1 cellular context compared by ENCODE assay signal in the genomic region with DNA sequence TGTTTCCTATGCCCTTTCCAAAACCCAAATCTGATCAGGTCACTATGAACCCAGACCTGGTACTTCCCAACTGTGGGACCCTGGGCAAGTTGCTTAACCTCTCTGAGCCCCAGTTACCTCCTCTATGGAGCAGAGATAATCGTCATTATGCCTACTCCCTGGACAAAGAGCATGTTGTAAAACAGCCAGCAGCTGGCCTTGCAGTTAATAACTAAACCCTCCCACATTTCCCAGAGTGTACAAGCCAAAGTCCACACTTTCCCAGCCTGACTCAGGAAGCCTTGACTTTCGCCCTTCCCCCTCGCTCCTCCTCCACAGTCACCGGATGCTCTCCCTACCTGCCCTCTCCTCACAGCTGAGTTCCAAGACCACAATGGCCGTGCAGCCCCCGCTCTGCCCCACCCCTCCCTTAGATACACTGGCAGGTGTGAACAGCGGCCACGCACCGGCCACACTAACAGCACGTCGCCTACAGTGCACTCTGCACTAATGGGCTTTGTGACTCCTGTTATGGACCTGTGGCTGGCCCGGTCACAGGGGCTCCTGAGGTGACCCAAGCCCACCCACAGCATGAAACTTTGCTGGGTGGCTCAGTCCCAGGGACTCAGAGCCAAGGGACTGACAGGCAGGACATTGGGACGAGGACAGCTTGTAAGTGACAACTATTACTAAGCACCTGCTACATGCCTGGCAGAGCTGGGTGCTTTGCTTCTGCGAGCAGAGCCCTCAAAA.
TF ChIP-seq lines count a peak whose summit lies in the region.

No MANE protein-coding gene starts in this region.

TF ChIP-seq in HepG2, 621 proteins besides CTCF, POLR2A, EP300 and RAD21 (continued from another document and continues in another):
- TF ChIP-seq, protein P1, sequence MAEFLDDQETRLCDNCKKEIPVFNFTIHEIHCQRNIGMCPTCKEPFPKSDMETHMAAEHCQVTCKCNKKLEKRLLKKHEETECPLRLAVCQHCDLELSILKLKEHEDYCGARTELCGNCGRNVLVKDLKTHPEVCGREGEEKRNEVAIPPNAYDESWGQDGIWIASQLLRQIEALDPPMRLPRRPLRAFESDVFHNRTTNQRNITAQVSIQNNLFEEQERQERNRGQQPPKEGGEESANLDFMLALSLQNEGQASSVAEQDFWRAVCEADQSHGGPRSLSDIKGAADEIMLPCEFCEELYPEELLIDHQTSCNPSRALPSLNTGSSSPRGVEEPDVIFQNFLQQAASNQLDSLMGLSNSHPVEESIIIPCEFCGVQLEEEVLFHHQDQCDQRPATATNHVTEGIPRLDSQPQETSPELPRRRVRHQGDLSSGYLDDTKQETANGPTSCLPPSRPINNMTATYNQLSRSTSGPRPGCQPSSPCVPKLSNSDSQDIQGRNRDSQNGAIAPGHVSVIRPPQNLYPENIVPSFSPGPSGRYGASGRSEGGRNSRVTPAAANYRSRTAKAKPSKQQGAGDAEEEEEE (CRISPR knock-in tag; IDR thresholded peaks at IDR 0.05; ENCODE audit: borderline replicate concordance): peak; percentile 83; the same call in 1 of the 2 replicates
- TF ChIP-seq MLLT10 (CRISPR knock-in tag; IDR thresholded peaks at IDR 0.05): no peak
- TF ChIP-seq, protein P2, sequence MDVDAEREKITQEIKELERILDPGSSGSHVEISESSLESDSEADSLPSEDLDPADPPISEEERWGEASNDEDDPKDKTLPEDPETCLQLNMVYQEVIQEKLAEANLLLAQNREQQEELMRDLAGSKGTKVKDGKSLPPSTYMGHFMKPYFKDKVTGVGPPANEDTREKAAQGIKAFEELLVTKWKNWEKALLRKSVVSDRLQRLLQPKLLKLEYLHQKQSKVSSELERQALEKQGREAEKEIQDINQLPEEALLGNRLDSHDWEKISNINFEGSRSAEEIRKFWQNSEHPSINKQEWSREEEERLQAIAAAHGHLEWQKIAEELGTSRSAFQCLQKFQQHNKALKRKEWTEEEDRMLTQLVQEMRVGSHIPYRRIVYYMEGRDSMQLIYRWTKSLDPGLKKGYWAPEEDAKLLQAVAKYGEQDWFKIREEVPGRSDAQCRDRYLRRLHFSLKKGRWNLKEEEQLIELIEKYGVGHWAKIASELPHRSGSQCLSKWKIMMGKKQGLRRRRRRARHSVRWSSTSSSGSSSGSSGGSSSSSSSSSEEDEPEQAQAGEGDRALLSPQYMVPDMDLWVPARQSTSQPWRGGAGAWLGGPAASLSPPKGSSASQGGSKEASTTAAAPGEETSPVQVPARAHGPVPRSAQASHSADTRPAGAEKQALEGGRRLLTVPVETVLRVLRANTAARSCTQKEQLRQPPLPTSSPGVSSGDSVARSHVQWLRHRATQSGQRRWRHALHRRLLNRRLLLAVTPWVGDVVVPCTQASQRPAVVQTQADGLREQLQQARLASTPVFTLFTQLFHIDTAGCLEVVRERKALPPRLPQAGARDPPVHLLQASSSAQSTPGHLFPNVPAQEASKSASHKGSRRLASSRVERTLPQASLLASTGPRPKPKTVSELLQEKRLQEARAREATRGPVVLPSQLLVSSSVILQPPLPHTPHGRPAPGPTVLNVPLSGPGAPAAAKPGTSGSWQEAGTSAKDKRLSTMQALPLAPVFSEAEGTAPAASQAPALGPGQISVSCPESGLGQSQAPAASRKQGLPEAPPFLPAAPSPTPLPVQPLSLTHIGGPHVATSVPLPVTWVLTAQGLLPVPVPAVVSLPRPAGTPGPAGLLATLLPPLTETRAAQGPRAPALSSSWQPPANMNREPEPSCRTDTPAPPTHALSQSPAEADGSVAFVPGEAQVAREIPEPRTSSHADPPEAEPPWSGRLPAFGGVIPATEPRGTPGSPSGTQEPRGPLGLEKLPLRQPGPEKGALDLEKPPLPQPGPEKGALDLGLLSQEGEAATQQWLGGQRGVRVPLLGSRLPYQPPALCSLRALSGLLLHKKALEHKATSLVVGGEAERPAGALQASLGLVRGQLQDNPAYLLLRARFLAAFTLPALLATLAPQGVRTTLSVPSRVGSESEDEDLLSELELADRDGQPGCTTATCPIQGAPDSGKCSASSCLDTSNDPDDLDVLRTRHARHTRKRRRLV (CRISPR knock-in tag; IDR thresholded peaks at IDR 0.05): peak; percentile 91; the same call in 1 of the 2 replicates
- TF ChIP-seq ZNF10 (CRISPR knock-in tag; IDR thresholded peaks at IDR 0.05; ENCODE audit: borderline replicate concordance, low read depth): no peak
- TF ChIP-seq ZNF121 (CRISPR knock-in tag; IDR thresholded peaks at IDR 0.05): peak; percentile 52; the same call in 1 of the 2 replicates
- TF ChIP-seq, protein P3, sequence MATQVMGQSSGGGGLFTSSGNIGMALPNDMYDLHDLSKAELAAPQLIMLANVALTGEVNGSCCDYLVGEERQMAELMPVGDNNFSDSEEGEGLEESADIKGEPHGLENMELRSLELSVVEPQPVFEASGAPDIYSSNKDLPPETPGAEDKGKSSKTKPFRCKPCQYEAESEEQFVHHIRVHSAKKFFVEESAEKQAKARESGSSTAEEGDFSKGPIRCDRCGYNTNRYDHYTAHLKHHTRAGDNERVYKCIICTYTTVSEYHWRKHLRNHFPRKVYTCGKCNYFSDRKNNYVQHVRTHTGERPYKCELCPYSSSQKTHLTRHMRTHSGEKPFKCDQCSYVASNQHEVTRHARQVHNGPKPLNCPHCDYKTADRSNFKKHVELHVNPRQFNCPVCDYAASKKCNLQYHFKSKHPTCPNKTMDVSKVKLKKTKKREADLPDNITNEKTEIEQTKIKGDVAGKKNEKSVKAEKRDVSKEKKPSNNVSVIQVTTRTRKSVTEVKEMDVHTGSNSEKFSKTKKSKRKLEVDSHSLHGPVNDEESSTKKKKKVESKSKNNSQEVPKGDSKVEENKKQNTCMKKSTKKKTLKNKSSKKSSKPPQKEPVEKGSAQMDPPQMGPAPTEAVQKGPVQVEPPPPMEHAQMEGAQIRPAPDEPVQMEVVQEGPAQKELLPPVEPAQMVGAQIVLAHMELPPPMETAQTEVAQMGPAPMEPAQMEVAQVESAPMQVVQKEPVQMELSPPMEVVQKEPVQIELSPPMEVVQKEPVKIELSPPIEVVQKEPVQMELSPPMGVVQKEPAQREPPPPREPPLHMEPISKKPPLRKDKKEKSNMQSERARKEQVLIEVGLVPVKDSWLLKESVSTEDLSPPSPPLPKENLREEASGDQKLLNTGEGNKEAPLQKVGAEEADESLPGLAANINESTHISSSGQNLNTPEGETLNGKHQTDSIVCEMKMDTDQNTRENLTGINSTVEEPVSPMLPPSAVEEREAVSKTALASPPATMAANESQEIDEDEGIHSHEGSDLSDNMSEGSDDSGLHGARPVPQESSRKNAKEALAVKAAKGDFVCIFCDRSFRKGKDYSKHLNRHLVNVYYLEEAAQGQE (IDR thresholded peaks at IDR 0.05; ENCODE audit: borderline replicate concordance in 1 of 2, low read depth in 1 of 2, low read length in 2 of 2): peak in 1 of 2 experiments; percentile 15; a peak in 1 of 4 replicates
- TF ChIP-seq, protein P4, sequence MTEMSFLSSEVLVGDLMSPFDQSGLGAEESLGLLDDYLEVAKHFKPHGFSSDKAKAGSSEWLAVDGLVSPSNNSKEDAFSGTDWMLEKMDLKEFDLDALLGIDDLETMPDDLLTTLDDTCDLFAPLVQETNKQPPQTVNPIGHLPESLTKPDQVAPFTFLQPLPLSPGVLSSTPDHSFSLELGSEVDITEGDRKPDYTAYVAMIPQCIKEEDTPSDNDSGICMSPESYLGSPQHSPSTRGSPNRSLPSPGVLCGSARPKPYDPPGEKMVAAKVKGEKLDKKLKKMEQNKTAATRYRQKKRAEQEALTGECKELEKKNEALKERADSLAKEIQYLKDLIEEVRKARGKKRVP (CRISPR knock-in tag; IDR thresholded peaks at IDR 0.05): peak in 1 of 2 experiments; percentile 89; a peak in 2 of 4 replicates
- TF ChIP-seq ZNF550 (CRISPR knock-in tag; IDR thresholded peaks at IDR 0.05; ENCODE audit: borderline replicate concordance): no peak
- peak; percentile 77 for TF ChIP-seq ZSCAN9 (CRISPR knock-in tag; IDR thresholded peaks at IDR 0.05; ENCODE audit: borderline replicate concordance)
- no peak for TF ChIP-seq ATAD3A (CRISPR knock-in tag; IDR thresholded peaks at IDR 0.05)
- TF ChIP-seq HNRNPLL (IDR thresholded peaks at IDR 0.05; ENCODE audit: low read depth, low read length, poor library complexity, severe bottlenecking): no peak
- TF ChIP-seq TEAD2 (CRISPR knock-in tag; IDR thresholded peaks at IDR 0.05): no peak
- TF ChIP-seq KDM2A (CRISPR knock-in tag; IDR thresholded peaks at IDR 0.05; ENCODE audit: borderline replicate concordance, low read depth): peak; percentile 75
- TF ChIP-seq, protein P5, sequence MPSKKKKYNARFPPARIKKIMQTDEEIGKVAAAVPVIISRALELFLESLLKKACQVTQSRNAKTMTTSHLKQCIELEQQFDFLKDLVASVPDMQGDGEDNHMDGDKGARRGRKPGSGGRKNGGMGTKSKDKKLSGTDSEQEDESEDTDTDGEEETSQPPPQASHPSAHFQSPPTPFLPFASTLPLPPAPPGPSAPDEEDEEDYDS (CRISPR knock-in tag; IDR thresholded peaks at IDR 0.05): no peak; the same call in 1 of the 2 replicates
- TF ChIP-seq XBP1 (CRISPR knock-in tag; IDR thresholded peaks at IDR 0.05): no peak
- TF ChIP-seq RAD51 (IDR thresholded peaks at IDR 0.05; ENCODE audit: borderline replicate concordance): no peak
- TF ChIP-seq, protein P6, sequence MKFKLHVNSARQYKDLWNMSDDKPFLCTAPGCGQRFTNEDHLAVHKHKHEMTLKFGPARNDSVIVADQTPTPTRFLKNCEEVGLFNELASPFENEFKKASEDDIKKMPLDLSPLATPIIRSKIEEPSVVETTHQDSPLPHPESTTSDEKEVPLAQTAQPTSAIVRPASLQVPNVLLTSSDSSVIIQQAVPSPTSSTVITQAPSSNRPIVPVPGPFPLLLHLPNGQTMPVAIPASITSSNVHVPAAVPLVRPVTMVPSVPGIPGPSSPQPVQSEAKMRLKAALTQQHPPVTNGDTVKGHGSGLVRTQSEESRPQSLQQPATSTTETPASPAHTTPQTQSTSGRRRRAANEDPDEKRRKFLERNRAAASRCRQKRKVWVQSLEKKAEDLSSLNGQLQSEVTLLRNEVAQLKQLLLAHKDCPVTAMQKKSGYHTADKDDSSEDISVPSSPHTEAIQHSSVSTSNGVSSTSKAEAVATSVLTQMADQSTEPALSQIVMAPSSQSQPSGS (CRISPR knock-in tag; IDR thresholded peaks at IDR 0.05): no peak; the same call in 1 of the 2 replicates
- TF ChIP-seq ZNF136 (CRISPR knock-in tag; IDR thresholded peaks at IDR 0.05; ENCODE audit: low read depth): no peak
- TF ChIP-seq ZMAT3 (CRISPR knock-in tag; conservative IDR thresholded peaks at IDR 0.05): peak; percentile 88
- peak; percentile 0; the same call in 1 of the 2 replicates for TF ChIP-seq TAF1 (CRISPR knock-in tag; IDR thresholded peaks at IDR 0.05)
- TF ChIP-seq AHR (CRISPR knock-in tag; IDR thresholded peaks at IDR 0.05): peak; percentile 89
- TF ChIP-seq, protein P7, sequence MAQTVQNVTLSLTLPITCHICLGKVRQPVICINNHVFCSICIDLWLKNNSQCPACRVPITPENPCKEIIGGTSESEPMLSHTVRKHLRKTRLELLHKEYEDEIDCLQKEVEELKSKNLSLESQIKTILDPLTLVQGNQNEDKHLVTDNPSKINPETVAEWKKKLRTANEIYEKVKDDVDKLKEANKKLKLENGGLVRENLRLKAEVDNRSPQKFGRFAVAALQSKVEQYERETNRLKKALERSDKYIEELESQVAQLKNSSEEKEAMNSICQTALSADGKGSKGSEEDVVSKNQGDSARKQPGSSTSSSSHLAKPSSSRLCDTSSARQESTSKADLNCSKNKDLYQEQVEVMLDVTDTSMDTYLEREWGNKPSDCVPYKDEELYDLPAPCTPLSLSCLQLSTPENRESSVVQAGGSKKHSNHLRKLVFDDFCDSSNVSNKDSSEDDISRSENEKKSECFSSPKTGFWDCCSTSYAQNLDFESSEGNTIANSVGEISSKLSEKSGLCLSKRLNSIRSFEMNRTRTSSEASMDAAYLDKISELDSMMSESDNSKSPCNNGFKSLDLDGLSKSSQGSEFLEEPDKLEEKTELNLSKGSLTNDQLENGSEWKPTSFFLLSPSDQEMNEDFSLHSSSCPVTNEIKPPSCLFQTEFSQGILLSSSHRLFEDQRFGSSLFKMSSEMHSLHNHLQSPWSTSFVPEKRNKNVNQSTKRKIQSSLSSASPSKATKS (CRISPR knock-in tag; IDR thresholded peaks at IDR 0.05): no peak; the same call in 1 of the 2 replicates
- no peak for TF ChIP-seq SMARCE1 (IDR thresholded peaks at IDR 0.05; ENCODE audit: borderline replicate concordance)
- no peak; the same call in 1 of the 2 replicates for TF ChIP-seq RFXANK (CRISPR knock-in tag; IDR thresholded peaks at IDR 0.05)
- TF ChIP-seq SUZ12 (IDR thresholded peaks at IDR 0.05; ENCODE audit: low read depth, low read length): no peak
- peak; percentile 77; the same call in 1 of the 2 replicates for TF ChIP-seq DNMT3B (CRISPR knock-in tag; conservative IDR thresholded peaks at IDR 0.05)
- TF ChIP-seq, protein P8, sequence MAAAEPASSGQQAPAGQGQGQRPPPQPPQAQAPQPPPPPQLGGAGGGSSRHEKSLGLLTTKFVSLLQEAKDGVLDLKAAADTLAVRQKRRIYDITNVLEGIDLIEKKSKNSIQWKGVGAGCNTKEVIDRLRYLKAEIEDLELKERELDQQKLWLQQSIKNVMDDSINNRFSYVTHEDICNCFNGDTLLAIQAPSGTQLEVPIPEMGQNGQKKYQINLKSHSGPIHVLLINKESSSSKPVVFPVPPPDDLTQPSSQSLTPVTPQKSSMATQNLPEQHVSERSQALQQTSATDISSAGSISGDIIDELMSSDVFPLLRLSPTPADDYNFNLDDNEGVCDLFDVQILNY (CRISPR knock-in tag; conservative IDR thresholded peaks at IDR 0.05): no peak
- peak; percentile 89 for TF ChIP-seq TBL1XR1 (IDR thresholded peaks at IDR 0.05; ENCODE audit: borderline replicate concordance, low read length, partially characterized antibody)
- TF ChIP-seq ZNF782 (CRISPR knock-in tag; IDR thresholded peaks at IDR 0.05; ENCODE audit: borderline replicate concordance): peak; percentile 95
- TF ChIP-seq, protein P9, sequence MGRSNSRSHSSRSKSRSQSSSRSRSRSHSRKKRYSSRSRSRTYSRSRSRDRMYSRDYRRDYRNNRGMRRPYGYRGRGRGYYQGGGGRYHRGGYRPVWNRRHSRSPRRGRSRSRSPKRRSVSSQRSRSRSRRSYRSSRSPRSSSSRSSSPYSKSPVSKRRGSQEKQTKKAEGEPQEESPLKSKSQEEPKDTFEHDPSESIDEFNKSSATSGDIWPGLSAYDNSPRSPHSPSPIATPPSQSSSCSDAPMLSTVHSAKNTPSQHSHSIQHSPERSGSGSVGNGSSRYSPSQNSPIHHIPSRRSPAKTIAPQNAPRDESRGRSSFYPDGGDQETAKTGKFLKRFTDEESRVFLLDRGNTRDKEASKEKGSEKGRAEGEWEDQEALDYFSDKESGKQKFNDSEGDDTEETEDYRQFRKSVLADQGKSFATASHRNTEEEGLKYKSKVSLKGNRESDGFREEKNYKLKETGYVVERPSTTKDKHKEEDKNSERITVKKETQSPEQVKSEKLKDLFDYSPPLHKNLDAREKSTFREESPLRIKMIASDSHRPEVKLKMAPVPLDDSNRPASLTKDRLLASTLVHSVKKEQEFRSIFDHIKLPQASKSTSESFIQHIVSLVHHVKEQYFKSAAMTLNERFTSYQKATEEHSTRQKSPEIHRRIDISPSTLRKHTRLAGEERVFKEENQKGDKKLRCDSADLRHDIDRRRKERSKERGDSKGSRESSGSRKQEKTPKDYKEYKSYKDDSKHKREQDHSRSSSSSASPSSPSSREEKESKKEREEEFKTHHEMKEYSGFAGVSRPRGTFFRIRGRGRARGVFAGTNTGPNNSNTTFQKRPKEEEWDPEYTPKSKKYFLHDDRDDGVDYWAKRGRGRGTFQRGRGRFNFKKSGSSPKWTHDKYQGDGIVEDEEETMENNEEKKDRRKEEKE (IDR thresholded peaks at IDR 0.05): no peak
- TF ChIP-seq, protein P10, sequence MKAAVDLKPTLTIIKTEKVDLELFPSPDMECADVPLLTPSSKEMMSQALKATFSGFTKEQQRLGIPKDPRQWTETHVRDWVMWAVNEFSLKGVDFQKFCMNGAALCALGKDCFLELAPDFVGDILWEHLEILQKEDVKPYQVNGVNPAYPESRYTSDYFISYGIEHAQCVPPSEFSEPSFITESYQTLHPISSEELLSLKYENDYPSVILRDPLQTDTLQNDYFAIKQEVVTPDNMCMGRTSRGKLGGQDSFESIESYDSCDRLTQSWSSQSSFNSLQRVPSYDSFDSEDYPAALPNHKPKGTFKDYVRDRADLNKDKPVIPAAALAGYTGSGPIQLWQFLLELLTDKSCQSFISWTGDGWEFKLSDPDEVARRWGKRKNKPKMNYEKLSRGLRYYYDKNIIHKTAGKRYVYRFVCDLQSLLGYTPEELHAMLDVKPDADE (CRISPR knock-in tag; IDR thresholded peaks at IDR 0.05): no peak
